ENCODE assay signal across 19 cellular contexts in the genomic region with DNA sequence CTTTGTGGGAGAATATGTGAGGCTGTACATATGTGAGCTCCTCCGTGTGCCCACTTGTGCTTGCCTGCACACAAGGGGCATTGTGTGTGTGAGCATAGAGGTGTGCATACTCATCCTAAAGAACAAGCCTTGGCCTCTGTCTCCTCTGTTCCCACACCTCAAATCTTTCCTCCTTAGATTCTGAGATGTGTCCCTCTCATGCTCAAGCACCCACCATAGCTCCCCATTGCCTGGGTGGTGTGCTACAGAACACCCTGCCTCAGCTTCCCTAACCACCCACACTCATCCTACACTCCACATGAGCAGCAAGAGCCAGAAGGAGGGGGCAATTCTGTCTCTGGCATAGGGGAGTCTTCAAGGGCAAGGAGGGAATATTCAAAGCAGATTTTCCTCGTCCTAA. TPM values are rescaled to one million over a fixed set of nuclear protein-coding genes. Genes with fewer than 3 reads are reported as not detected.
DNase-seq lines count a peak whose midpoint lies in the region; ATAC-seq and TF ChIP-seq lines count a peak whose summit lies in the region.
"Had no signal": no experiment of that assay in that cellular context is flagged by ENCODE, and none has a peak within 500 bp of the region (broad histone marks: within the 10 kb centered on the region; RNA-seq: fewer than 3 reads in every experiment).

No MANE protein-coding gene starts in this region.

- H3K27me3 ChIP-seq in SK-N-SH (ENCODE audit: insufficient read depth) = no peaks in the 10 kb centered on the region
- H3K27me3 ChIP-seq: thyroid gland had no signal

- POLR2A ChIA-PET in SK-N-SH (lab: Yijun Ruan, JAX) = no interaction called here

- H3K4me3 Mint-ChIP-seq in central memory CD8-positive, alpha-beta T cell = peak overlapping the region; percentile 26
- H3K4me3 Mint-ChIP-seq in memory B cell = peak overlapping the region; percentile 56
- peak overlapping the region in 1 of 2 donors; percentile 45 for H3K4me3 Mint-ChIP-seq in stimulated activated naive B cell treated with anti-CD40 and anti-IgM and Interleukin-4, amounts not matched to agents 10 μg/mL and 1 μg/mL and 100 μg/mL, for 72 hours
- H3K4me3 Mint-ChIP-seq in activated T-helper 17 cell treated with anti-CD3 and anti-CD28 coated beads, Interleukin-2, amount 50 U/mL, for 72 hours = no peak overlapping the region
- no peak overlapping the region for H3K4me3 Mint-ChIP-seq in activated T-helper 1 cell treated with anti-CD3 and anti-CD28 coated beads, Interleukin-12 subunit alpha, Interleukin-12 subunit beta, Interleukin-2, Interleukin-4 antibody, amounts not matched to agents 30 ng/mL and 10 ng/mL and 1 ng/mL, durations not matched to agents 14 hours and 24 hours and 36 hours
- H3K4me3 Mint-ChIP-seq: activated CD4-positive, alpha-beta T cell treated with anti-CD3 and anti-CD28 coated beads, Interleukin-2, amount 10 ng/mL, durations not matched to agents 7 days and 5 days; activated naive CD4-positive, alpha-beta T cell treated with anti-CD3 and anti-CD28 coated beads, Interleukin-2, amount 10 ng/mL, durations not matched to agents 7 days and 5 days had no signal

- no peak for ATAC-seq in SK-N-SH treated with all-trans-retinoic acid at 6 μM for 48 hours
- no peak for ATAC-seq in central memory CD8-positive, alpha-beta T cell (replicated peaks; ENCODE audit: extremely low read depth, poor library complexity, severe bottlenecking)
- ATAC-seq in memory B cell (ENCODE audit: low read depth) = no peak
- ATAC-seq in stimulated activated naive B cell treated with anti-CD40 and anti-IgM and Interleukin-4, amounts not matched to agents 10 μg/mL and 1 μg/mL and 100 μg/mL, for 72 hours (replicated peaks) = no peak
- no peak for ATAC-seq in activated T-helper 17 cell treated with anti-CD3 and anti-CD28 coated beads, Interleukin-2, amount 50 U/mL, for 72 hours (replicated peaks)

- no peak overlapping the region for H3K9ac ChIP-seq in SK-N-SH

- peaks cover 11 to 75% of the 10 kb centered on the region in 2 experiments; a peak in 2 of 4 replicates for H3K4me1 ChIP-seq in SK-N-SH (ENCODE audit: control insufficient read depth in 1 of 2, insufficient read depth in 2 of 2, low read depth in 1 of 2, low read length in 1 of 2)
- H3K4me1 ChIP-seq: thyroid gland had no signal

- H2AFZ ChIP-seq in SK-N-SH (ENCODE audit: low read depth) = no peak overlapping the region

- intact Hi-C loops in activated T-helper 1 cell treated with anti-CD3 and anti-CD28 coated beads, Interleukin-12 subunit alpha, Interleukin-12 subunit beta, Interleukin-2, Interleukin-4 antibody, amounts not matched to agents 30 ng/mL and 10 ng/mL and 1 ng/mL, durations not matched to agents 14 hours and 24 hours and 36 hours (cut with micrococcal nuclease) = no loop called here

- peaks cover 5% of the 10 kb centered on the region for H3F3A ChIP-seq in SK-N-SH (replicated peaks; ENCODE audit: insufficient read depth)

- no peaks in the 10 kb centered on the region for H3K9me2 ChIP-seq in SK-N-SH

- H3K79me2 ChIP-seq in SK-N-SH (ENCODE audit: insufficient read depth) = no peaks in the 10 kb centered on the region

- H3K36me3 Mint-ChIP-seq in central memory CD8-positive, alpha-beta T cell (ENCODE audit: insufficient read depth) = peaks cover 5% of the 10 kb centered on the region
- H3K36me3 Mint-ChIP-seq in memory B cell = no peaks in the 10 kb centered on the region
- no peaks in the 10 kb centered on the region for H3K36me3 Mint-ChIP-seq in stimulated activated naive B cell treated with anti-CD40 and anti-IgM and Interleukin-4, amounts not matched to agents 10 μg/mL and 1 μg/mL and 100 μg/mL, for 72 hours
- no peaks in the 10 kb centered on the region for H3K36me3 Mint-ChIP-seq in activated T-helper 17 cell treated with anti-CD3 and anti-CD28 coated beads, Interleukin-2, amount 50 U/mL, for 72 hours (ENCODE audit: low read depth)
- no peaks in the 10 kb centered on the region for H3K36me3 Mint-ChIP-seq in activated T-helper 1 cell treated with anti-CD3 and anti-CD28 coated beads, Interleukin-12 subunit alpha, Interleukin-12 subunit beta, Interleukin-2, Interleukin-4 antibody, amounts not matched to agents 30 ng/mL and 10 ng/mL and 1 ng/mL, durations not matched to agents 14 hours and 24 hours and 36 hours (ENCODE audit: low read depth)
- H3K36me3 Mint-ChIP-seq: activated naive CD4-positive, alpha-beta T cell treated with anti-CD3 and anti-CD28 coated beads, Interleukin-2, amount 10 ng/mL, durations not matched to agents 7 days and 5 days had no signal

- DNase-seq in SK-N-SH (no peak), memory B cell (ENCODE audit: low spot score in 2 of 2) (no peak), GDM1 (lab: John Stamatoyannopoulos, UW) (no peak)
- DNase-seq in central memory CD8-positive, alpha-beta T cell (ENCODE audit: low spot score in 2 of 2) = no peak
- no peak for DNase-seq in stimulated activated naive B cell treated with anti-CD40 and anti-IgM and Interleukin-4, amounts not matched to agents 10 μg/mL and 1 μg/mL and 100 μg/mL, for 72 hours
- DNase-seq in activated T-helper 1 cell treated with anti-CD3 and anti-CD28 coated beads, Interleukin-12 subunit alpha, Interleukin-12 subunit beta, Interleukin-2, Interleukin-4 antibody, amounts not matched to agents 30 ng/mL and 10 ng/mL and 1 ng/mL, durations not matched to agents 14 hours and 24 hours and 36 hours (ENCODE audit: low spot score) = no peak
- DNase-seq: activated CD4-positive, alpha-beta T cell treated with anti-CD3 and anti-CD28 coated beads, Interleukin-2, amount 10 ng/mL, durations not matched to agents 7 days and 5 days; cortex of kidney; DMS 273 treated with DMSO at 0.1 percent for 48 hours; NCI-H1694; spleen had no signal

- no peaks in the 10 kb centered on the region for H3K9me3 Mint-ChIP-seq in central memory CD8-positive, alpha-beta T cell
- H3K9me3 Mint-ChIP-seq in memory B cell = no peaks in the 10 kb centered on the region
- no peaks in the 10 kb centered on the region for H3K9me3 Mint-ChIP-seq in stimulated activated naive B cell treated with anti-CD40 and anti-IgM and Interleukin-4, amounts not matched to agents 10 μg/mL and 1 μg/mL and 100 μg/mL, for 72 hours
- H3K9me3 Mint-ChIP-seq in activated T-helper 17 cell treated with anti-CD3 and anti-CD28 coated beads, Interleukin-2, amount 50 U/mL, for 72 hours = no peaks in the 10 kb centered on the region
- H3K9me3 Mint-ChIP-seq in activated T-helper 1 cell treated with anti-CD3 and anti-CD28 coated beads, Interleukin-12 subunit alpha, Interleukin-12 subunit beta, Interleukin-2, Interleukin-4 antibody, amounts not matched to agents 30 ng/mL and 10 ng/mL and 1 ng/mL, durations not matched to agents 14 hours and 24 hours and 36 hours = no peaks in the 10 kb centered on the region
- H3K9me3 Mint-ChIP-seq: activated CD4-positive, alpha-beta T cell treated with anti-CD3 and anti-CD28 coated beads, Interleukin-2, amount 10 ng/mL, durations not matched to agents 7 days and 5 days; activated naive CD4-positive, alpha-beta T cell treated with anti-CD3 and anti-CD28 coated beads, Interleukin-2, amount 10 ng/mL, durations not matched to agents 7 days and 5 days; IgD-negative memory B cell had no signal

- 65% methylated on average over 2 of the region's 2 CpGs for WGBS in SK-N-SH (ENCODE audit: low lambda C conversion rate)

- H4K20me1 ChIP-seq in SK-N-SH (ENCODE audit: insufficient read depth) = no peaks in the 10 kb centered on the region

- H3K27me3 Mint-ChIP-seq in central memory CD8-positive, alpha-beta T cell = peaks cover 5% of the 10 kb centered on the region
- peaks cover 7% of the 10 kb centered on the region for H3K27me3 Mint-ChIP-seq in memory B cell
- H3K27me3 Mint-ChIP-seq in stimulated activated naive B cell treated with anti-CD40 and anti-IgM and Interleukin-4, amounts not matched to agents 10 μg/mL and 1 μg/mL and 100 μg/mL, for 72 hours = peaks cover 12 to 17% of the 10 kb centered on the region in 2 donors
- peaks cover 12% of the 10 kb centered on the region for H3K27me3 Mint-ChIP-seq in activated T-helper 17 cell treated with anti-CD3 and anti-CD28 coated beads, Interleukin-2, amount 50 U/mL, for 72 hours
- H3K27me3 Mint-ChIP-seq in activated T-helper 1 cell treated with anti-CD3 and anti-CD28 coated beads, Interleukin-12 subunit alpha, Interleukin-12 subunit beta, Interleukin-2, Interleukin-4 antibody, amounts not matched to agents 30 ng/mL and 10 ng/mL and 1 ng/mL, durations not matched to agents 14 hours and 24 hours and 36 hours (ENCODE audit: insufficient read depth) = peaks cover 7% of the 10 kb centered on the region

- H3K4me3 ChIP-seq in SK-N-SH (ENCODE audit: low read depth in 2 of 2, low read length in 1 of 2) = peak overlapping the region in 1 of 2 experiments; percentile 22; a peak in 1 of 4 replicates
- H3K4me3 ChIP-seq: esophagus muscularis mucosa, thyroid gland had no signal

- no peaks in the 10 kb centered on the region for H3K36me3 ChIP-seq in SK-N-SH (replicated peaks in 1 of 2; ENCODE audit: control insufficient read depth in 1 of 2, insufficient read depth in 2 of 2, low read length in 1 of 2)
- H3K36me3 ChIP-seq: esophagus muscularis mucosa, spleen, thyroid gland had no signal

- no peak for TF ChIP-seq CTCF in SK-N-SH (IDR thresholded peaks at IDR 0.05)

- CTCF ChIA-PET in SK-N-SH (lab: Yijun Ruan, JAX) = interaction anchor here (1.1 to 9.5 kb wide), 7 partner anchors 12 to 217 kb away, joined by 3 to 99 read pairs (median 8); partner anchors contain the start of gene LINGO1

- H3K27ac Mint-ChIP-seq in central memory CD8-positive, alpha-beta T cell (ENCODE audit: low read depth) = no peak overlapping the region
- peak overlapping the region; percentile 48 for H3K27ac Mint-ChIP-seq in memory B cell
- H3K27ac Mint-ChIP-seq in stimulated activated naive B cell treated with anti-CD40 and anti-IgM and Interleukin-4, amounts not matched to agents 10 μg/mL and 1 μg/mL and 100 μg/mL, for 72 hours = peak overlapping the region; percentile 63
- H3K27ac Mint-ChIP-seq in activated T-helper 17 cell treated with anti-CD3 and anti-CD28 coated beads, Interleukin-2, amount 50 U/mL, for 72 hours = no peak overlapping the region
- no peak overlapping the region for H3K27ac Mint-ChIP-seq in activated T-helper 1 cell treated with anti-CD3 and anti-CD28 coated beads, Interleukin-12 subunit alpha, Interleukin-12 subunit beta, Interleukin-2, Interleukin-4 antibody, amounts not matched to agents 30 ng/mL and 10 ng/mL and 1 ng/mL, durations not matched to agents 14 hours and 24 hours and 36 hours
- H3K27ac Mint-ChIP-seq: activated CD4-positive, alpha-beta T cell treated with anti-CD3 and anti-CD28 coated beads, Interleukin-2, amount 10 ng/mL, durations not matched to agents 7 days and 5 days; activated naive CD4-positive, alpha-beta T cell treated with anti-CD3 and anti-CD28 coated beads, Interleukin-2, amount 10 ng/mL, durations not matched to agents 7 days and 5 days had no signal

- no peak for TF ChIP-seq RAD21 in SK-N-SH (IDR thresholded peaks at IDR 0.05; ENCODE audit: low read length)

- peak overlapping the region in 1 of 2 experiments; percentile 86; a peak in 2 of 4 replicates for H3K27ac ChIP-seq in SK-N-SH (ENCODE audit: low read depth in 2 of 2, low read length in 1 of 2)
- H3K27ac ChIP-seq: 22Rv1, esophagus muscularis mucosa, spleen, thyroid gland had no signal

- no peak overlapping the region for H3K4me2 ChIP-seq in SK-N-SH

- no peaks in the 10 kb centered on the region for H3K9me3 ChIP-seq in SK-N-SH
- H3K9me3 ChIP-seq: esophagus muscularis mucosa, spleen, thyroid gland had no signal

- no peak for TF ChIP-seq EP300 in SK-N-SH (IDR thresholded peaks at IDR 0.05; ENCODE audit: borderline replicate concordance in 1 of 2, low read depth in 1 of 2, low read length in 1 of 2)

- H3K4me1 Mint-ChIP-seq in central memory CD8-positive, alpha-beta T cell = peaks cover 7% of the 10 kb centered on the region
- H3K4me1 Mint-ChIP-seq in memory B cell = peaks cover 7% of the 10 kb centered on the region
- peaks cover 8 to 14% of the 10 kb centered on the region in 2 donors for H3K4me1 Mint-ChIP-seq in stimulated activated naive B cell treated with anti-CD40 and anti-IgM and Interleukin-4, amounts not matched to agents 10 μg/mL and 1 μg/mL and 100 μg/mL, for 72 hours
- H3K4me1 Mint-ChIP-seq in activated T-helper 17 cell treated with anti-CD3 and anti-CD28 coated beads, Interleukin-2, amount 50 U/mL, for 72 hours = no peaks in the 10 kb centered on the region
- H3K4me1 Mint-ChIP-seq in activated T-helper 1 cell treated with anti-CD3 and anti-CD28 coated beads, Interleukin-12 subunit alpha, Interleukin-12 subunit beta, Interleukin-2, Interleukin-4 antibody, amounts not matched to agents 30 ng/mL and 10 ng/mL and 1 ng/mL, durations not matched to agents 14 hours and 24 hours and 36 hours (ENCODE audit: low read depth) = no peaks in the 10 kb centered on the region
- H3K4me1 Mint-ChIP-seq: activated naive CD4-positive, alpha-beta T cell treated with anti-CD3 and anti-CD28 coated beads, Interleukin-2, amount 10 ng/mL, durations not matched to agents 7 days and 5 days had no signal

RNA-seq across cellular contexts. Expression of gene LINGO1, which starts 27.7 kb away (rescaled TPM):
- 0.29 and 0.56 TPM in 2 replicates for polyA plus RNA-seq in SK-N-SH (2012; rRNA removed)
- polyA plus RNA-seq in SK-N-SH (2012; cell fraction: cytosol; rRNA removed) = 0.27 and 0.59 TPM in 2 replicates
- 0.13 and 0.39 TPM in 2 replicates for polyA plus RNA-seq in SK-N-SH (2012; cell fraction: nucleus; rRNA removed)
- total RNA-seq in activated T-helper 17 cell treated with anti-CD3 and anti-CD28 coated beads, Interleukin-2, amount 50 U/mL, for 72 hours = not detected
- not detected in 2 replicates for total RNA-seq in activated T-helper 1 cell treated with anti-CD3 and anti-CD28 coated beads, Interleukin-12 subunit alpha, Interleukin-12 subunit beta, Interleukin-2, Interleukin-4 antibody, amounts not matched to agents 30 ng/mL and 10 ng/mL and 1 ng/mL, durations not matched to agents 14 hours and 24 hours and 36 hours
- total RNA-seq: activated CD4-positive, alpha-beta T cell treated with anti-CD3 and anti-CD28 coated beads, Interleukin-2, amount 10 ng/mL, durations not matched to agents 7 days and 5 days; myocyte had no signal
- polyA plus RNA-seq: IgD-negative memory B cell had no signal

Comparison
In these comparisons a context has a peak if more than half of its experiments do, and no peak if none do; other contexts are left out.
1. H3K27ac Mint-ChIP-seq: peak in memory B cell (single experiment) and stimulated activated naive B cell treated with anti-CD40 and anti-IgM and Interleukin-4, amounts not matched to agents 10 μg/mL and 1 μg/mL and 100 μg/mL, for 72 hours (single experiment); none in central memory CD8-positive, alpha-beta T cell (single experiment), activated T-helper 17 cell treated with anti-CD3 and anti-CD28 coated beads, Interleukin-2, amount 50 U/mL, for 72 hours (single experiment) and activated T-helper 1 cell treated with anti-CD3 and anti-CD28 coated beads, Interleukin-12 subunit alpha, Interleukin-12 subunit beta, Interleukin-2, Interleukin-4 antibody, amounts not matched to agents 30 ng/mL and 10 ng/mL and 1 ng/mL, durations not matched to agents 14 hours and 24 hours and 36 hours (single experiment).
2. H3K4me3 Mint-ChIP-seq: peak in central memory CD8-positive, alpha-beta T cell (single experiment) and memory B cell (single experiment); none in activated T-helper 17 cell treated with anti-CD3 and anti-CD28 coated beads, Interleukin-2, amount 50 U/mL, for 72 hours (single experiment) and activated T-helper 1 cell treated with anti-CD3 and anti-CD28 coated beads, Interleukin-12 subunit alpha, Interleukin-12 subunit beta, Interleukin-2, Interleukin-4 antibody, amounts not matched to agents 30 ng/mL and 10 ng/mL and 1 ng/mL, durations not matched to agents 14 hours and 24 hours and 36 hours (single experiment).